Comparison of ENCODE assay signal across 1 cellular context in genomic region chr1:42844592-42845140, GRCh38.
TF ChIP-seq lines count a peak whose summit lies in the region.

No MANE protein-coding gene starts in this region.

TF ChIP-seq in GM12878, 131 proteins besides CTCF, POLR2A, EP300 and RAD21:
- TF ChIP-seq ZNF592 (IDR thresholded peaks at IDR 0.05) (no peak), MTA3 (IDR thresholded peaks at IDR 0.05; ENCODE audit: borderline replicate concordance, low read length) (no peak), POLR2AphosphoS2 (IDR thresholded peaks at IDR 0.05; ENCODE audit: low read depth, low read length) (no peak), ZNF687 (IDR thresholded peaks at IDR 0.05) (no peak), CBX3 (IDR thresholded peaks at IDR 0.05; ENCODE audit: borderline replicate concordance, low read depth) (no peak), ZNF217 (IDR thresholded peaks at IDR 0.05) (no peak), SMC3 (IDR thresholded peaks at IDR 0.05; ENCODE audit: borderline replicate concordance, low read length) (no peak), EZH2 (IDR thresholded peaks at IDR 0.05; ENCODE audit: borderline replicate concordance, control insufficient read depth, low read depth, low read length) (no peak), NFXL1 (IDR thresholded peaks at IDR 0.05; ENCODE audit: borderline replicate concordance) (no peak)
- TF ChIP-seq, protein P1, sequence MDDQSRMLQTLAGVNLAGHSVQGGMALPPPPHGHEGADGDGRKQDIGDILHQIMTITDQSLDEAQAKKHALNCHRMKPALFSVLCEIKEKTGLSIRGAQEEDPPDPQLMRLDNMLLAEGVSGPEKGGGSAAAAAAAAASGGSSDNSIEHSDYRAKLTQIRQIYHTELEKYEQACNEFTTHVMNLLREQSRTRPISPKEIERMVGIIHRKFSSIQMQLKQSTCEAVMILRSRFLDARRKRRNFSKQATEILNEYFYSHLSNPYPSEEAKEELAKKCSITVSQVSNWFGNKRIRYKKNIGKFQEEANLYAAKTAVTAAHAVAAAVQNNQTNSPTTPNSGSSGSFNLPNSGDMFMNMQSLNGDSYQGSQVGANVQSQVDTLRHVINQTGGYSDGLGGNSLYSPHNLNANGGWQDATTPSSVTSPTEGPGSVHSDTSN (IDR thresholded peaks at IDR 0.05; ENCODE audit: insufficient replicate concordance, low read depth, low read length), result no peak
- TF ChIP-seq, protein P2, sequence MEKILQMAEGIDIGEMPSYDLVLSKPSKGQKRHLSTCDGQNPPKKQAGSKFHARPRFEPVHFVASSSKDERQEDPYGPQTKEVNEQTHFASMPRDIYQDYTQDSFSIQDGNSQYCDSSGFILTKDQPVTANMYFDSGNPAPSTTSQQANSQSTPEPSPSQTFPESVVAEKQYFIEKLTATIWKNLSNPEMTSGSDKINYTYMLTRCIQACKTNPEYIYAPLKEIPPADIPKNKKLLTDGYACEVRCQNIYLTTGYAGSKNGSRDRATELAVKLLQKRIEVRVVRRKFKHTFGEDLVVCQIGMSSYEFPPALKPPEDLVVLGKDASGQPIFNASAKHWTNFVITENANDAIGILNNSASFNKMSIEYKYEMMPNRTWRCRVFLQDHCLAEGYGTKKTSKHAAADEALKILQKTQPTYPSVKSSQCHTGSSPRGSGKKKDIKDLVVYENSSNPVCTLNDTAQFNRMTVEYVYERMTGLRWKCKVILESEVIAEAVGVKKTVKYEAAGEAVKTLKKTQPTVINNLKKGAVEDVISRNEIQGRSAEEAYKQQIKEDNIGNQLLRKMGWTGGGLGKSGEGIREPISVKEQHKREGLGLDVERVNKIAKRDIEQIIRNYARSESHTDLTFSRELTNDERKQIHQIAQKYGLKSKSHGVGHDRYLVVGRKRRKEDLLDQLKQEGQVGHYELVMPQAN (conservative IDR thresholded peaks at IDR 0.05), result no peak
